In genomic region chr7:78496226-78496625, GRCh38 we compare ENCODE assay signal across 18 cellular contexts.
DNase-seq lines count a peak whose midpoint lies in the region; ATAC-seq and TF ChIP-seq lines count a peak whose summit lies in the region.
"Had no signal": no experiment of that assay in that cellular context is flagged by ENCODE, and none has a peak within 500 bp of the region (broad histone marks: within the 10 kb centered on the region; RNA-seq: fewer than 3 reads in every experiment).

No MANE protein-coding gene starts in this region.

- no peak overlapping the region for H4K91ac ChIP-seq in neuronal stem cell (ENCODE audit: low read depth, low read length, poor library complexity)

- H3K79me1 ChIP-seq in neuronal stem cell (ENCODE audit: low read depth, low read length), result no peaks in the 10 kb centered on the region

- H3K9ac ChIP-seq in neuronal stem cell (ENCODE audit: low read depth, low read length, poor library complexity), result no peak overlapping the region
- no peak overlapping the region for H3K9ac ChIP-seq in colonic mucosa (ENCODE audit: low read depth in 2 of 2, low read length in 2 of 2)

- H3K18ac ChIP-seq in neuronal stem cell (ENCODE audit: low read length), result no peak overlapping the region

- no peaks in the 10 kb centered on the region for H3K27me3 ChIP-seq in dorsolateral prefrontal cortex
- no peaks in the 10 kb centered on the region for H3K27me3 ChIP-seq in neuronal stem cell (ENCODE audit: control insufficient read depth in 3 of 3, insufficient read depth in 3 of 3, low read depth in 1 of 3, low read length in 3 of 3)
- no peaks in the 10 kb centered on the region for H3K27me3 ChIP-seq in colonic mucosa

- H3K27ac ChIP-seq in 22Rv1 (peak overlapping the region; percentile 42), dorsolateral prefrontal cortex (peak overlapping the region in 58 of 59 donors; percentile 19 to 94 (median 79)), neuronal stem cell (replicated peaks; ENCODE audit: low read length) (no peak overlapping the region), colonic mucosa (no peak overlapping the region)
- H3K27ac ChIP-seq: PC-9 had no signal

- H3K4me3 ChIP-seq in dorsolateral prefrontal cortex, result peak overlapping the region in 32 of 59 donors; percentile 3 to 41 (median 16)
- H3K4me3 ChIP-seq in neuronal stem cell (ENCODE audit: low read length in 2 of 2), result no peak overlapping the region
- no peak overlapping the region for H3K4me3 ChIP-seq in colonic mucosa
- H3K4me3 ChIP-seq: PC-9 had no signal

- no peak for TF ChIP-seq CTCF in 22Rv1 (IDR thresholded peaks at IDR 0.05)
- TF ChIP-seq CTCF in dorsolateral prefrontal cortex (IDR thresholded peaks at IDR 0.05 in 54 of 56, conservative IDR thresholded peaks at IDR 0.05 in 2 of 56; ENCODE audit: low read depth in 1 of 56, partially characterized antibody in 56 of 56), result peak in 2 of 56 donors; percentile 5 to 12
- no peak for TF ChIP-seq CTCF in colonic mucosa (IDR thresholded peaks at IDR 0.05)
- no peak for TF ChIP-seq CTCF in GM20000 (IDR thresholded peaks at IDR 0.05; ENCODE audit: extremely low read depth, missing control alignments)

- H4K8ac ChIP-seq in neuronal stem cell (ENCODE audit: low read depth, low read length), result no peak overlapping the region

- H3K4ac ChIP-seq in neuronal stem cell (ENCODE audit: low read length), result no peak overlapping the region

- H3K14ac ChIP-seq in neuronal stem cell (ENCODE audit: low read length), result no peak overlapping the region

- H2BK5ac ChIP-seq in neuronal stem cell (ENCODE audit: low read length), result no peak overlapping the region

- ATAC-seq in HG03045 (IDR thresholded peaks at IDR 0.05; ENCODE audit: unreplicated experiment), result no peak
- ATAC-seq: HCT116 had no signal

- H3K23ac ChIP-seq in neuronal stem cell (ENCODE audit: low read depth, low read length, poor library complexity), result no peak overlapping the region

- H3K4me2 ChIP-seq in neuronal stem cell (ENCODE audit: insufficient read depth, low read length, poor library complexity, severe bottlenecking), result no peak overlapping the region
- H3K4me2 ChIP-seq: PC-9 had no signal

- H2BK120ac ChIP-seq in neuronal stem cell (ENCODE audit: low read depth, low read length), result no peak overlapping the region

- no peaks in the 10 kb centered on the region for H3K9me3 ChIP-seq in neuronal stem cell (replicated peaks in 1 of 2; ENCODE audit: control insufficient read depth in 2 of 2, insufficient read depth in 1 of 2, low read depth in 1 of 2, low read length in 2 of 2)
- H3K9me3 ChIP-seq in colonic mucosa, result no peaks in the 10 kb centered on the region
- H3K9me3 ChIP-seq: Caco-2 had no signal

- intact Hi-C loops in dorsolateral prefrontal cortex (cut with DNase I) (loop anchor here in 1 of 2 donors (10.0 kb wide), 1 partner anchor 71 kb away; no protein-coding TSS in a partner anchor), colonic mucosa (cut with DNase I) (no loop called here)

- H2AFZ ChIP-seq in neuronal stem cell (ENCODE audit: low read length), result no peak overlapping the region
- H2AFZ ChIP-seq: PC-9 had no signal

- no peaks in the 10 kb centered on the region for H3K36me3 ChIP-seq in neuronal stem cell (replicated peaks in 1 of 2; ENCODE audit: control insufficient read depth in 2 of 2, insufficient read depth in 2 of 2, low read length in 2 of 2)
- no peaks in the 10 kb centered on the region for H3K36me3 ChIP-seq in colonic mucosa

- no peak overlapping the region for H2BK15ac ChIP-seq in neuronal stem cell (ENCODE audit: low read length)

- H3K4me1 ChIP-seq in neuronal stem cell (ENCODE audit: control insufficient read depth in 2 of 2, insufficient read depth in 1 of 2, low read depth in 1 of 2, low read length in 2 of 2), result peaks cover 0 to 2% of the 10 kb centered on the region in 2 donors
- no peaks in the 10 kb centered on the region for H3K4me1 ChIP-seq in colonic mucosa
- H3K4me1 ChIP-seq: Caco-2 had no signal

- no peak overlapping the region for H2BK12ac ChIP-seq in neuronal stem cell (ENCODE audit: low read length)

- H2AK5ac ChIP-seq in neuronal stem cell (ENCODE audit: low read depth, low read length), result no peak overlapping the region

- no CpG with 5 or more reads among the region's 3 CpGs for WGBS in neuronal stem cell (ENCODE audit: extremely low coverage in 2 of 2, insufficient read length in 2 of 2, insufficient replicate concordance in 1 of 2), 2 donors

- DNase-seq in NCI-H82 (lab: John Stamatoyannopoulos, UW) (peak; percentile 67), dorsolateral prefrontal cortex (no peak), neuronal stem cell (ENCODE audit: low spot score) (peak; percentile 46), colonic mucosa (no peak), GM20000 (ENCODE audit: low spot score) (no peak)
- no peak for DNase-seq in activated naive CD4-positive, alpha-beta T cell treated with anti-CD3 and anti-CD28 coated beads, Interleukin-2, amount 50 U/mL, for 16 hours
- DNase-seq: 8988T, Caco-2, DMS153, GDM1, GOT3, NCI-H1105 treated with DMSO at 0.1 percent for 48 hours, NCI-H1694, NCI-H2081 treated with DMSO at 0.1 percent for 48 hours, PC-9 had no signal

Comparison
In these comparisons a context has a peak if more than half of its experiments do, and no peak if none do; other contexts are left out.
1. H3K27ac ChIP-seq: peak in 22Rv1 (single experiment) and dorsolateral prefrontal cortex (58 of 59); none in neuronal stem cell (single experiment) and colonic mucosa (single experiment).
2. DNase-seq: peak in NCI-H82 (single experiment) and neuronal stem cell (single experiment); none in dorsolateral prefrontal cortex (0 of 10), colonic mucosa (single experiment), GM20000 (single experiment) and activated naive CD4-positive, alpha-beta T cell treated with anti-CD3 and anti-CD28 coated beads, Interleukin-2, amount 50 U/mL, for 16 hours (single experiment).
3. H3K4me3 ChIP-seq: peak in dorsolateral prefrontal cortex (32 of 59); none in neuronal stem cell (0 of 2) and colonic mucosa (single experiment).